ENCODE assay signal across 1 cellular context in genomic region chr15:89117790-89118189, GRCh38.
TF ChIP-seq lines count a peak whose summit lies in the region.

No MANE protein-coding gene starts in this region.

TF ChIP-seq in Ishikawa, 13 proteins besides CTCF, POLR2A, EP300 and RAD21 (continued from another document):
- TF ChIP-seq REST (IDR thresholded peaks at IDR 0.05; ENCODE audit: low read depth) = no peak
